Comparison of ENCODE assay signal across 27 cellular contexts in the genomic region with DNA sequence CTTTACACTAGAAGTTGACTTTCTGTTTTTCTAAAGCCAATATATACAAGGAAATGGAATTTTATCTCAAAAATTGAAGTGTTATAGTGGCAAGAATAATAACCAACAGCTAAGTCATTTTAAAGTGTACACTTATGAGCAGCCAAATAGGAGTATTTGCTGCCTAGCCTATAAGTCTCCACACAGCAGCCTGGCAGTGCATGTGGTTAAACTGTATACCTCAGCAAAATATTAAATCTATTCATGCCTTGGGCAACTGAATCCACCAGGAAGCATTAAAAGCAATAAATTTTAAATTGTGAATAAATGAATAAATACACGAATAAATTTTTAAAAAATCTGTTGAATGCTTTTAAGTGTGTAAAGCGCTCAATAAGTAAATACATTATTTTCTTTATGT.
"Had no signal": no experiment of that assay in that cellular context is flagged by ENCODE, and none has a peak within 500 bp of the region (broad histone marks: within the 10 kb centered on the region; RNA-seq: fewer than 3 reads in every experiment).

No MANE protein-coding gene starts in this region.

- H3K9me3 ChIP-seq: suprapubic skin, testis, thoracic aorta, thyroid gland, tibial artery, tibial nerve, transverse colon, upper lobe of left lung, upper lobe of right lung, uterus, vagina had no signal

- H3K27me3 ChIP-seq: stomach, suprapubic skin, testis, thyroid gland, tibial artery, tibial nerve, transverse colon, upper lobe of left lung, upper lobe of right lung, uterus, vagina had no signal

- H3K4me1 ChIP-seq: stomach, suprapubic skin, testis, thyroid gland, tibial artery, tibial nerve, transverse colon, upper lobe of left lung, upper lobe of right lung, uterus, vagina had no signal

- ATAC-seq: stimulated activated effector memory CD8-positive, alpha-beta T cell treated with anti-CD3 and anti-CD28 coated beads, Interleukin-12 subunit alpha, Interleukin-12 subunit beta, amount 100 ng/mL, for 72 hours; stimulated activated memory B cell treated with anti-CD40 and anti-IgM and Interleukin-4, amounts not matched to agents 10 μg/mL and 1 μg/mL and 100 μg/mL, for 72 hours; stimulated activated naive B cell treated with anti-CD40 and anti-IgM and Interleukin-4, amounts not matched to agents 10 μg/mL and 1 μg/mL and 100 μg/mL, for 72 hours; stimulated activated naive CD8-positive, alpha-beta T cell treated with anti-CD3 and anti-CD28 coated beads, Interleukin-15, amount 100 ng/mL, for 72 hours; stimulated activated naive CD8-positive, alpha-beta T cell treated with anti-CD3 and anti-CD28 coated beads, Interleukin-15, Interleukin-2, amounts not matched to agents 100 U/mL and 50 U/mL, for 24 hours; upper lobe of right lung had no signal

- H3K36me3 ChIP-seq: stomach, suprapubic skin, thoracic aorta, thyroid gland, tibial artery, tibial nerve, transverse colon, upper lobe of left lung, upper lobe of right lung, uterus, vagina had no signal

- H3K27ac ChIP-seq: stomach, suprapubic skin, testis, thoracic aorta, thyroid gland, tibial artery, tibial nerve, transverse colon, upper lobe of left lung, upper lobe of right lung, uterus, vagina had no signal

- FAIRE-seq: urothelium cell line had no signal

- DNase-seq: stimulated activated CD4-positive, alpha-beta T cell treated with anti-CD3 and anti-CD28 coated beads, Interleukin-2, amount 100 ng/mL, for 48 hours; stimulated activated CD4-positive, alpha-beta T cell treated with anti-CD3 and anti-CD28 coated beads, Interleukin-4, amount 100 ng/mL, for 1 hour; stimulated activated CD4-positive, alpha-beta T cell treated with anti-CD3 and anti-CD28 coated beads, Interleukin-4, amount 100 ng/mL, for 24 hours; stimulated activated CD4-positive, alpha-beta T cell treated with anti-CD3 and anti-CD28 coated beads, Interleukin-4, amount 100 ng/mL, for 4 hours; stimulated activated CD8-positive, alpha-beta memory T cell treated with anti-CD3 and anti-CD28 coated beads, Interleukin-4, amount 100 ng/mL, for 48 hours; stimulated activated naive B cell treated with anti-CD40 and anti-IgM and Interleukin-4, amounts not matched to agents 10 μg/mL and 1 μg/mL and 100 μg/mL, for 72 hours; stimulated activated naive CD4-positive, alpha-beta T cell; stimulated activated naive CD4-positive, alpha-beta T cell treated with Interleukin-2 at 50 U/mL for 16 hours; stimulated activated naive CD8-positive, alpha-beta T cell treated with anti-CD3 and anti-CD28 coated beads, Interleukin-15, amount 100 ng/mL, for 72 hours; stimulated activated naive CD8-positive, alpha-beta T cell treated with anti-CD3 and anti-CD28 coated beads, Interleukin-15, Interleukin-2, amounts not matched to agents 100 U/mL and 50 U/mL, for 24 hours; stomach; substantia nigra; testis; thyroid gland; tibial artery; transverse colon; trophoblast cell; upper lobe of left lung; upper lobe of right lung; uterus had no signal

- H3K4me3 ChIP-seq: stomach, suprapubic skin, testis, thoracic aorta, thyroid gland, tibial artery, tibial nerve, transverse colon, upper lobe of left lung, upper lobe of right lung, uterus, vagina had no signal
